8 cellular contexts compared by ENCODE assay signal in genomic region chr17:50272711-50273653, GRCh38. TPM values are rescaled to one million over a fixed set of nuclear protein-coding genes. Genes with fewer than 3 reads are reported as not detected.
DNase-seq lines count a peak whose midpoint lies in the region; ATAC-seq and TF ChIP-seq lines count a peak whose summit lies in the region.

No MANE protein-coding gene starts in this region.

- H3K27me3 ChIP-seq in H7 (ENCODE audit: control insufficient read depth, insufficient read depth, low read length) (no peaks in the 10 kb centered on the region; the same call in 1 of the 2 replicates), right atrium auricular region (no peaks in the 10 kb centered on the region)

- DNase-seq in AG08395 (ENCODE audit: low spot score) (peak; percentile 64), H7 (peak; percentile 98), right atrium auricular region (ENCODE audit: low spot score) (no peak), retinal pigment epithelial cell (ENCODE audit: low read depth) (no peak), NCI-H526 treated with DMSO at 0.1 percent for 48 hours (lab: John Stamatoyannopoulos, UW) (no peak), cerebellar nuclear complex (lab: John Stamatoyannopoulos, UW) (no peak)
- peak; percentile 11 for DNase-seq in activated naive CD8-positive, alpha-beta T cell treated with anti-CD3 and anti-CD28 coated beads, Interleukin-2, amount 50 U/mL, for 16 hours (ENCODE audit: low read depth, low spot score)

- peak; percentile 75 for ATAC-seq in SK-N-SH treated with all-trans-retinoic acid at 6 μM for 48 hours

- H3K4me3 ChIP-seq in H7 (ENCODE audit: insufficient read depth, low read depth, low read length), result peak overlapping the region; percentile 58
- peak overlapping the region; percentile 29 to 59 for H3K4me3 ChIP-seq in right atrium auricular region
- peak overlapping the region; percentile 32 for H3K4me3 ChIP-seq in retinal pigment epithelial cell (ENCODE audit: low read length)

- peaks cover 0 to 21% of the 10 kb centered on the region in 2 donors for H3K4me1 ChIP-seq in right atrium auricular region

- TF ChIP-seq CTCF in right atrium auricular region (IDR thresholded peaks at IDR 0.05) (peak; percentile 96 to 99), retinal pigment epithelial cell (conservative IDR thresholded peaks at IDR 0.05; ENCODE audit: low read depth, low read length) (peak; percentile 45)

- H3K36me3 ChIP-seq in H7 (replicated peaks; ENCODE audit: control insufficient read depth, insufficient read depth, low read length) (no peaks in the 10 kb centered on the region), right atrium auricular region (no peaks in the 10 kb centered on the region)

- H3K9me3 ChIP-seq in right atrium auricular region, result no peaks in the 10 kb centered on the region

- peak overlapping the region; percentile 55 to 61 for H3K27ac ChIP-seq in right atrium auricular region

TF ChIP-seq in SK-N-SH treated with all-trans-retinoic acid at 6 μM for 48 hours, 23 proteins besides CTCF, POLR2A, EP300 and RAD21:
- TF ChIP-seq ARNTL (CRISPR knock-in tag; IDR thresholded peaks at IDR 0.05; ENCODE audit: borderline replicate concordance, low read depth) (no peak), ZFP3 (CRISPR knock-in tag; IDR thresholded peaks at IDR 0.05) (peak; percentile 48; the same call in 1 of the 2 replicates)
TF ChIP-seq in SK-N-SH treated with all-trans-retinoic acid at 6 μM for 48 hours: peak in this region for 1.

RNA-seq across cellular contexts. Expression of gene TMEM92, which starts 1.3 kb away (rescaled TPM):
- total RNA-seq in H7 (2014; rRNA removed; shearing (Covaris generic)), result 7.3 and 7.5 TPM in 2 replicates
- not detected for total RNA-seq in right atrium auricular region

Comparison
In these comparisons a context has a peak if more than half of its experiments do, and no peak if none do; other contexts are left out.
1. DNase-seq: peak in AG08395 (single experiment), H7 (single experiment) and activated naive CD8-positive, alpha-beta T cell treated with anti-CD3 and anti-CD28 coated beads, Interleukin-2, amount 50 U/mL, for 16 hours (single experiment); none in right atrium auricular region (single experiment), retinal pigment epithelial cell (single experiment), NCI-H526 treated with DMSO at 0.1 percent for 48 hours (single experiment) and cerebellar nuclear complex (0 of 2).
2. Peak in every context shown above with its lines, with median percentiles within 50 percentile points of each other: H3K4me3 ChIP-seq.